ENCODE assay signal across 23 cellular contexts in genomic region chr6:8375916-8376315, GRCh38.
"Had no signal": no experiment of that assay in that cellular context is flagged by ENCODE, and none has a peak within 500 bp of the region (broad histone marks: within the 10 kb centered on the region; RNA-seq: fewer than 3 reads in every experiment).

No MANE protein-coding gene starts in this region.

- FAIRE-seq: K562, RCC 7860 had no signal

- H3K4me3 ChIP-seq: breast epithelium, K562, SJSA1 had no signal

- H3K36me3 ChIP-seq: breast epithelium, SJSA1 had no signal

- ATAC-seq: activated CD8-positive, alpha-beta memory T cell treated with anti-CD3 and anti-CD28 coated beads, Interleukin-2, amount 10 ng/mL, durations not matched to agents 7 days and 5 days; K562; PC-3; SK-N-SH treated with all-trans-retinoic acid at 6 μM for 48 hours had no signal

- H3K9me3 ChIP-seq: breast epithelium, SJSA1 had no signal

- DNase-seq: activated B cell treated with CpG ODN at 0.5 μM for 24 hours; activated CD4-positive, alpha-beta T cell treated with anti-CD3 and anti-CD28 coated beads for 1 hour; activated CD4-positive, alpha-beta T cell treated with anti-CD3 and anti-CD28 coated beads, Interleukin-2, amount 10 ng/mL, durations not matched to agents 24 days and 14 days; activated CD4-positive, alpha-beta T cell treated with anti-CD3 and anti-CD28 coated beads, Interleukin-2, amount 50 U/mL, for 48 hours; activated CD8-positive, alpha-beta memory T cell treated with anti-CD3 and anti-CD28 coated beads, Interleukin-2, amount 10 ng/mL, durations not matched to agents 7 days and 5 days; activated effector memory CD4-positive, alpha-beta T cell treated with Interleukin-2 at 50 U/mL for 16 hours; activated naive CD4-positive, alpha-beta T cell; activated T-cell treated with anti-CD3 and anti-CD28 coated beads, Interleukin-2, amount 50 U/mL, for 24 hours; aorta; Karpas-422; NCI-H1048; NCI-H146; NCI-H187 treated with DMSO at 0.1 percent for 48 hours; NCI-H2081 treated with DMSO at 0.1 percent for 48 hours; NCI-H446; NCI-H524; PC-3; SHP77 had no signal

- H3K4me1 ChIP-seq: breast epithelium, SJSA1 had no signal

- H3K27me3 ChIP-seq: breast epithelium, SJSA1 had no signal

- H3K27ac ChIP-seq: breast epithelium, SJSA1 had no signal
